Comparison of ENCODE assay signal across 8 cellular contexts in genomic region chr3:101070260-101071121, GRCh38.
DNase-seq lines count a peak whose midpoint lies in the region; FAIRE-seq and TF ChIP-seq lines count a peak whose summit lies in the region.

No MANE protein-coding gene starts in this region.

- peak; percentile 72 for TF ChIP-seq CTCF in CD14-positive monocyte (IDR thresholded peaks at IDR 0.05)
- TF ChIP-seq CTCF in kidney (IDR thresholded peaks at IDR 0.05; ENCODE audit: borderline replicate concordance, extremely low read depth, insufficient read depth): peak; percentile 71

- intact Hi-C loops in CD14-positive monocyte (cut with micrococcal nuclease): no loop called here
- intact Hi-C loops in kidney (cut with DNase I): no loop called here

- peak overlapping the region in 1 of 2 donors; percentile 35 for H3K4me3 ChIP-seq in kidney (ENCODE audit: low read length in 2 of 2)

- FAIRE-seq in GM19239 (lab: Jason Lieb, UNC): peak; percentile 68
- no peak for FAIRE-seq in kidney (lab: Jason Lieb, UNC)

- no peak overlapping the region for H3K27ac ChIP-seq in kidney (ENCODE audit: low read depth in 2 of 2, low read length in 2 of 2)

- no peak overlapping the region for H3K27ac Mint-ChIP-seq in CD14-positive monocyte
- H3K27ac Mint-ChIP-seq in T-helper 2 cell treated with Interferon-gamma antibody and Interleukin-4, amounts not matched to agents 5 μg/mL and 100 μg/mL, for 36 hours: no peak overlapping the region

- no peak for TF ChIP-seq EP300 in Ishikawa (IDR thresholded peaks at IDR 0.05; ENCODE audit: borderline replicate concordance)

- H3K36me3 ChIP-seq in kidney (ENCODE audit: control insufficient read depth in 1 of 2, insufficient read depth in 2 of 2, low read length in 2 of 2): no peaks in the 10 kb centered on the region

- peaks cover 0 to 3% of the 10 kb centered on the region in 2 donors for H3K4me1 ChIP-seq in kidney (ENCODE audit: control insufficient read depth in 1 of 2, insufficient read depth in 1 of 2, low read depth in 1 of 2, low read length in 2 of 2)

- DNase-seq in CD14-positive monocyte (ENCODE audit: low spot score) (no peak), GM19239 (ENCODE audit: insufficient read length, low spot score) (peak; percentile 14), astrocyte of the hippocampus (ENCODE audit: low read depth, low spot score) (peak; percentile 26), kidney (peak; percentile 65), hippocampal formation (lab: John Stamatoyannopoulos, UW) (no peak)
- peak; percentile 40 for DNase-seq in T-helper 2 cell treated with Interferon-gamma antibody and Interleukin-4, amounts not matched to agents 5 μg/mL and 100 μg/mL, for 36 hours (ENCODE audit: low spot score)
- peak; percentile 19 for DNase-seq in stimulated activated CD8-positive, alpha-beta memory T cell treated with anti-CD3 and anti-CD28 coated beads, Interleukin-12 subunit alpha, Interleukin-12 subunit beta, amount 100 ng/mL, for 24 hours (ENCODE audit: extremely low read depth)

- H3K27me3 Mint-ChIP-seq in CD14-positive monocyte (ENCODE audit: low read depth in 3 of 3): no peaks in the 10 kb centered on the region
- H3K27me3 Mint-ChIP-seq in T-helper 2 cell treated with Interferon-gamma antibody and Interleukin-4, amounts not matched to agents 5 μg/mL and 100 μg/mL, for 36 hours (ENCODE audit: low read depth): peaks cover 5% of the 10 kb centered on the region

- no peaks in the 10 kb centered on the region for H3K9me3 Mint-ChIP-seq in CD14-positive monocyte
- no peaks in the 10 kb centered on the region for H3K9me3 Mint-ChIP-seq in T-helper 2 cell treated with Interferon-gamma antibody and Interleukin-4, amounts not matched to agents 5 μg/mL and 100 μg/mL, for 36 hours

- no peak overlapping the region for H3K4me3 Mint-ChIP-seq in CD14-positive monocyte
- no peak overlapping the region for H3K4me3 Mint-ChIP-seq in T-helper 2 cell treated with Interferon-gamma antibody and Interleukin-4, amounts not matched to agents 5 μg/mL and 100 μg/mL, for 36 hours

- no peaks in the 10 kb centered on the region for H3K9me3 ChIP-seq in kidney (ENCODE audit: control insufficient read depth in 1 of 2, low read length in 2 of 2)

- no peaks in the 10 kb centered on the region for H3K36me3 Mint-ChIP-seq in CD14-positive monocyte
- no peaks in the 10 kb centered on the region for H3K36me3 Mint-ChIP-seq in T-helper 2 cell treated with Interferon-gamma antibody and Interleukin-4, amounts not matched to agents 5 μg/mL and 100 μg/mL, for 36 hours (ENCODE audit: low read depth)

- no peak overlapping the region for H3K9ac ChIP-seq in kidney (ENCODE audit: low read length in 2 of 2)

- peak; percentile 49 for TF ChIP-seq RAD21 in Ishikawa (IDR thresholded peaks at IDR 0.05; ENCODE audit: low read depth)

- no peaks in the 10 kb centered on the region for H3K4me1 Mint-ChIP-seq in CD14-positive monocyte
- H3K4me1 Mint-ChIP-seq in T-helper 2 cell treated with Interferon-gamma antibody and Interleukin-4, amounts not matched to agents 5 μg/mL and 100 μg/mL, for 36 hours (ENCODE audit: low read depth): no peaks in the 10 kb centered on the region

TF ChIP-seq in Ishikawa, 13 proteins besides CTCF, POLR2A, EP300 and RAD21:
- TF ChIP-seq CREB1 (IDR thresholded peaks at IDR 0.05; ENCODE audit: low read depth): no peak
- no peak for TF ChIP-seq USF1 (IDR thresholded peaks at IDR 0.05)
- TF ChIP-seq NFIC (IDR thresholded peaks at IDR 0.05): no peak
- no peak for TF ChIP-seq ZBTB7A (IDR thresholded peaks at IDR 0.05; ENCODE audit: low read depth)
- no peak for TF ChIP-seq FOXM1 (IDR thresholded peaks at IDR 0.05; ENCODE audit: borderline replicate concordance, low read depth)
- no peak for TF ChIP-seq EGR1 (IDR thresholded peaks at IDR 0.05)
- TF ChIP-seq YY1 (IDR thresholded peaks at IDR 0.05; ENCODE audit: low read depth): no peak
- TF ChIP-seq MAX (IDR thresholded peaks at IDR 0.05): no peak
- no peak for TF ChIP-seq TEAD4 (IDR thresholded peaks at IDR 0.05)
- TF ChIP-seq TCF12 (IDR thresholded peaks at IDR 0.05; ENCODE audit: low read depth): no peak

Comparison
In these comparisons a context has a peak if more than half of its experiments do, and no peak if none do; other contexts are left out.
1. DNase-seq: peak in GM19239 (single experiment), T-helper 2 cell treated with Interferon-gamma antibody and Interleukin-4, amounts not matched to agents 5 μg/mL and 100 μg/mL, for 36 hours (single experiment), astrocyte of the hippocampus (single experiment), kidney (single experiment) and stimulated activated CD8-positive, alpha-beta memory T cell treated with anti-CD3 and anti-CD28 coated beads, Interleukin-12 subunit alpha, Interleukin-12 subunit beta, amount 100 ng/mL, for 24 hours (single experiment); none in CD14-positive monocyte (single experiment) and hippocampal formation (0 of 2).